In the genomic region with DNA sequence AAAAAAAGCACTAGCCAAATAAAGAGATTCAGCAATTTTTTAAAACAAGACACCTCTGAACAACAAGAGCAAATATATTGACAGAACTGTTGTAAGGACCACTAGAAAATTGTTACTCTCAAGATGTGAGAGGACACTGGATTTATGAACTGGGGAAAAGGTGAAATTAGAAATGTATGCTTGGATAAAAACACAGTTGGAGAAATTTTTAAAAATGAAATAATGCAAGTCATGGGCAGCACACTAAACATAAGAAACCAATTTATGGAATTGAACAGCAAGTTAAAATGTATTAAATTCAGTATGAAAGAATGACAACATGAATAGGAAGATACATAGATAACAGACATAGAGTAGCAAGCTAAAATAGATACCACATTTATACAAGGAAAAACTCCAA, we compare ENCODE assay signal across 30 cellular contexts.
DNase-seq lines count a peak whose midpoint lies in the region; ATAC-seq, FAIRE-seq and TF ChIP-seq lines count a peak whose summit lies in the region.
"Had no signal": no experiment of that assay in that cellular context is flagged by ENCODE, and none has a peak within 500 bp of the region (broad histone marks: within the 10 kb centered on the region; RNA-seq: fewer than 3 reads in every experiment).

No MANE protein-coding gene starts in this region.

- H2AFZ ChIP-seq in HepG2 (ENCODE audit: low read length), result no peak overlapping the region

- H3K4me3 ChIP-seq in HepG2 (replicated peaks in 1 of 3; ENCODE audit: insufficient read depth in 1 of 3, low read depth in 2 of 3, low read length in 3 of 3) (no peak overlapping the region), right lobe of liver (no peak overlapping the region), A549 (no peak overlapping the region)
- H3K4me3 ChIP-seq: BLaER1; BLaER1 treated with 17β-estradiol and CSF1 and Interleukin-3, amounts not matched to agents 10 nM and 100 nM had no signal

- no peaks in the 10 kb centered on the region for H3K27me3 ChIP-seq in HepG2 (ENCODE audit: control insufficient read depth in 1 of 2, insufficient read depth in 2 of 2, low read length in 2 of 2)
- H3K27me3 ChIP-seq in right lobe of liver, result no peaks in the 10 kb centered on the region
- H3K27me3 ChIP-seq: BE2C; BLaER1; BLaER1 treated with 17β-estradiol and CSF1 and Interleukin-3, amounts not matched to agents 10 nM and 100 nM had no signal

- H3K9me3 ChIP-seq in HepG2 (ENCODE audit: low read length) (peaks cover 5% of the 10 kb centered on the region; the same call in 1 of the 2 replicates), right lobe of liver (no peaks in the 10 kb centered on the region), A549 (peaks cover 9% of the 10 kb centered on the region)
- H3K9me3 ChIP-seq: BE2C; BLaER1; BLaER1 treated with 17β-estradiol and CSF1 and Interleukin-3, amounts not matched to agents 10 nM and 100 nM; Caco-2 had no signal

- POLR2A ChIA-PET in HepG2 (lab: Yijun Ruan, JAX), result no interaction called here
- POLR2A ChIA-PET in A549 (lab: Yijun Ruan, JAX), result no interaction called here

- no peak overlapping the region for H3K27ac ChIP-seq in HepG2 (ENCODE audit: extremely low read length, insufficient read depth, low read length)
- no peak overlapping the region for H3K27ac ChIP-seq in right lobe of liver
- H3K27ac ChIP-seq in A549, result no peak overlapping the region
- H3K27ac ChIP-seq: 22Rv1; BLaER1; BLaER1 treated with 17β-estradiol and CSF1 and Interleukin-3, amounts not matched to agents 10 nM and 100 nM; C4-2B had no signal

- intact Hi-C loops in HepG2 (cut with micrococcal nuclease; ENCODE audit: unreplicated experiment), result no loop called here
- intact Hi-C loops in right lobe of liver (cut with DNase I), result no loop called here

- no peak overlapping the region for H3K9ac ChIP-seq in HepG2 (ENCODE audit: insufficient read depth, low read depth, low read length)
- H3K9ac ChIP-seq: BLaER1; BLaER1 treated with 17β-estradiol and CSF1 and Interleukin-3, amounts not matched to agents 10 nM and 100 nM had no signal

- TF ChIP-seq RAD21 in HepG2 (CRISPR knock-in tag; IDR thresholded peaks at IDR 0.05) (no peak), A549 (conservative IDR thresholded peaks at IDR 0.05 in 1 of 2, IDR thresholded peaks at IDR 0.05 in 1 of 2) (no peak)

- BruUV-seq in HepG2 (replicated peaks; lab: Mats Ljungman, UMichigan), result no TSS peak

- no peak for TF ChIP-seq CTCF in HepG2 (CRISPR knock-in tag; IDR thresholded peaks at IDR 0.05)
- no peak for TF ChIP-seq CTCF in right lobe of liver (IDR thresholded peaks at IDR 0.05)
- TF ChIP-seq CTCF in A549 (IDR thresholded peaks at IDR 0.05), result no peak

- no peaks in the 10 kb centered on the region for H4K20me1 ChIP-seq in HepG2 (ENCODE audit: insufficient read depth, low read length)
- H4K20me1 ChIP-seq: BLaER1; BLaER1 treated with 17β-estradiol and CSF1 and Interleukin-3, amounts not matched to agents 10 nM and 100 nM had no signal

- H3K4me2 ChIP-seq in HepG2 (ENCODE audit: low read depth, low read length), result no peak overlapping the region
- no peak overlapping the region for H3K4me2 ChIP-seq in A549
- H3K4me2 ChIP-seq: BLaER1; BLaER1 treated with 17β-estradiol and CSF1 and Interleukin-3, amounts not matched to agents 10 nM and 100 nM had no signal

- H3K79me2 ChIP-seq in HepG2 (ENCODE audit: insufficient read depth, low read length), result no peaks in the 10 kb centered on the region

- in situ Hi-C loops in HepG2 (cut with HindIII; ENCODE audit: extremely low pct_ligation_motif_present, low pct_unique_long_range_greater_than_20kb), result no loop called here

- H3K36me3 ChIP-seq in HepG2 (replicated peaks in 1 of 2; ENCODE audit: control insufficient read depth in 1 of 2, insufficient read depth in 2 of 2, low read length in 2 of 2) (no peaks in the 10 kb centered on the region), right lobe of liver (no peaks in the 10 kb centered on the region)
- H3K36me3 ChIP-seq: BE2C; BLaER1; BLaER1 treated with 17β-estradiol and CSF1 and Interleukin-3, amounts not matched to agents 10 nM and 100 nM had no signal

- FAIRE-seq in HepG2 (lab: Jason Lieb, UNC) (no peak), A549 (lab: Jason Lieb, UNC) (no peak)
- FAIRE-seq: A204.1, D721Med had no signal

- no peaks in the 10 kb centered on the region for H3K4me1 ChIP-seq in HepG2 (ENCODE audit: insufficient read depth, low read length)
- H3K4me1 ChIP-seq in right lobe of liver, result no peaks in the 10 kb centered on the region
- H3K4me1 ChIP-seq in A549, result no peaks in the 10 kb centered on the region
- H3K4me1 ChIP-seq: BE2C; BLaER1; BLaER1 treated with 17β-estradiol and CSF1 and Interleukin-3, amounts not matched to agents 10 nM and 100 nM; Caco-2 had no signal

- DNase-seq in HepG2 (ENCODE audit: low spot score) (no peak), right lobe of liver (no peak), A549 (ENCODE audit: low read depth in 1 of 2, low spot score in 1 of 2) (no peak), activated T-cell treated with anti-CD3 and anti-CD28 coated beads for 4 hours (no peak)
- DNase-seq: 8988T; ACHN; AML-193; BE2C; C1 segment of cervical spinal cord; Caco-2; Calu3; CD4-positive, alpha-beta memory T cell; CD4-positive, alpha-beta T cell; CD4-positive, CD25-positive, alpha-beta regulatory T cell; CD8-positive, alpha-beta memory T cell; CD8-positive, alpha-beta T cell; COR-L47; DMS 273 treated with DMSO at 0.1 percent for 48 hours; DMS153; DMS53; DMS79; DMS79 treated with DMSO at 0.1 percent for 48 hours; DND-41; EL had no signal

- ATAC-seq in HepG2 (no peak), right lobe of liver (no peak), A549 (no peak)
- ATAC-seq: CD8-positive, alpha-beta T cell had no signal

- CTCF ChIA-PET in HepG2 (lab: Yijun Ruan, JAX; ENCODE audit: low intra/inter-chr PET ratio, low total read pairs) (no interaction called here), A549 (lab: Yijun Ruan, JAX) (no interaction called here)

- TF ChIP-seq POLR2A in HepG2 (IDR thresholded peaks at IDR 0.05; ENCODE audit: insufficient read depth in 1 of 2, low read depth in 2 of 2, low read length in 2 of 2) (no peak), right lobe of liver (IDR thresholded peaks at IDR 0.05) (no peak), A549 (IDR thresholded peaks at IDR 0.05; ENCODE audit: low read length) (no peak)

- TF ChIP-seq EP300 in HepG2 (IDR thresholded peaks at IDR 0.05; ENCODE audit: low read depth in 2 of 2, low read length in 2 of 2) (no peak), HepG2 (CRISPR knock-in tag; IDR thresholded peaks at IDR 0.05; ENCODE audit: borderline replicate concordance) (no peak), A549 (IDR thresholded peaks at IDR 0.05) (no peak)

TF ChIP-seq in HepG2, 621 proteins besides CTCF, POLR2A, EP300 and RAD21:
- peak; percentile 59; the same call in 1 of the 2 replicates for TF ChIP-seq NFE2L2 (IDR thresholded peaks at IDR 0.05; ENCODE audit: low read length)
- TF ChIP-seq, protein P1, sequence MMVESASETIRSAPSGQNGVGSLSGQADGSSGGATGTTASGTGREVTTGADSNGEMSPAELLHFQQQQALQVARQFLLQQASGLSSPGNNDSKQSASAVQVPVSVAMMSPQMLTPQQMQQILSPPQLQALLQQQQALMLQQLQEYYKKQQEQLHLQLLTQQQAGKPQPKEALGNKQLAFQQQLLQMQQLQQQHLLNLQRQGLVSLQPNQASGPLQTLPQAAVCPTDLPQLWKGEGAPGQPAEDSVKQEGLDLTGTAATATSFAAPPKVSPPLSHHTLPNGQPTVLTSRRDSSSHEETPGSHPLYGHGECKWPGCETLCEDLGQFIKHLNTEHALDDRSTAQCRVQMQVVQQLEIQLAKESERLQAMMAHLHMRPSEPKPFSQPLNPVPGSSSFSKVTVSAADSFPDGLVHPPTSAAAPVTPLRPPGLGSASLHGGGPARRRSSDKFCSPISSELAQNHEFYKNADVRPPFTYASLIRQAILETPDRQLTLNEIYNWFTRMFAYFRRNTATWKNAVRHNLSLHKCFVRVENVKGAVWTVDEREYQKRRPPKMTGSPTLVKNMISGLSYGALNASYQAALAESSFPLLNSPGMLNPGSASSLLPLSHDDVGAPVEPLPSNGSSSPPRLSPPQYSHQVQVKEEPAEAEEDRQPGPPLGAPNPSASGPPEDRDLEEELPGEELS (CRISPR knock-in tag; IDR thresholded peaks at IDR 0.05), result no peak
- 0 out of 4 replicates have a peak, but pooled peaks of 1 of the 2 experiments have one; percentile 4 for TF ChIP-seq MAFK (conservative IDR thresholded peaks at IDR 0.05 in 1 of 2, IDR thresholded peaks at IDR 0.05 in 1 of 2; ENCODE audit: low read length in 2 of 2)
- TF ChIP-seq FOXJ3 (CRISPR knock-in tag; IDR thresholded peaks at IDR 0.05; ENCODE audit: borderline replicate concordance), result no peak

TF ChIP-seq in A549, 52 proteins besides CTCF, POLR2A, EP300 and RAD21:
- TF ChIP-seq NFE2L2 (conservative IDR thresholded peaks at IDR 0.05; ENCODE audit: low read length) (peak; percentile 55; the same call in 1 of the 2 replicates), CHD4 (IDR thresholded peaks at IDR 0.05; ENCODE audit: borderline replicate concordance) (no peak)
